21 cellular contexts compared by ENCODE assay signal in the genomic region with DNA sequence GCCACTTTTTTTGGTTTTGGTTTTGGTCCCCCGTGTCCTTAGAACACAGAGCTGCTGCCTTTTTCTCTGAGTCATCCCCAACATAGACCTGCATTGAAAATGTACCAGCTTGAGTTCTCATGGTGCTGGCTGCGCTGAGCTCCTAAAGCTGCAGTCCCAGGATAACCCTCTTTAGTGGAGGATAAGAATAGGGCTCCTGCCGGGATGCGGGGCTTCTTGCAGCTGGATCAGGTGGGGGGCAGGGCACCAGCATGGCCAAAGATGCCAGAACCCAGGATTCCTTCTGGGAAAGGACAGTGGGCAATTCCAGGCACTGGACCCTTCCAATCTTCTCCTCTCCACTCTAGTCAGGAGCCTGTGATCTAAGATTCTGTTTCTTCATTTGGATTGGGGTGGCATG. TPM values are rescaled to one million over a fixed set of nuclear protein-coding genes. Genes with fewer than 3 reads are reported as not detected.
A peak's percentile ranks its signal among the peaks of the same experiment; 100 is the strongest.
DNase-seq lines count a peak whose midpoint lies in the region; ATAC-seq, FAIRE-seq and TF ChIP-seq lines count a peak whose summit lies in the region.
"Had no signal": no experiment of that assay in that cellular context is flagged by ENCODE, and none has a peak within 500 bp of the region (broad histone marks: within the 10 kb centered on the region; RNA-seq: fewer than 3 reads in every experiment).

No MANE protein-coding gene starts in this region.

- no peaks in the 10 kb centered on the region for H4K20me1 ChIP-seq in neural progenitor cell (ENCODE audit: low read depth)

- H2AFZ ChIP-seq in neural progenitor cell (replicated peaks), result no peak overlapping the region

- H3K36me3 ChIP-seq in H7 (replicated peaks; ENCODE audit: control insufficient read depth, insufficient read depth, low read length), result no peaks in the 10 kb centered on the region
- no peaks in the 10 kb centered on the region for H3K36me3 ChIP-seq in bronchial epithelial cell (ENCODE audit: control insufficient read depth, insufficient read depth, low read length)
- no peaks in the 10 kb centered on the region for H3K36me3 ChIP-seq in neural progenitor cell

- TF ChIP-seq CTCF in bronchial epithelial cell (IDR thresholded peaks at IDR 0.05; ENCODE audit: insufficient read depth, low read length, severe bottlenecking) (no peak), neural progenitor cell (IDR thresholded peaks at IDR 0.05) (no peak)

- H3K9ac ChIP-seq in neural progenitor cell, result no peak overlapping the region

- H3K9me3 ChIP-seq in neural progenitor cell (ENCODE audit: low read depth), result no peaks in the 10 kb centered on the region
- H3K9me3 ChIP-seq: Caco-2 had no signal

- H3K36me3 Mint-ChIP-seq in neural progenitor cell, result no peaks in the 10 kb centered on the region

- peak overlapping the region; percentile 57 for H3K4me2 ChIP-seq in neural progenitor cell
- H3K4me2 ChIP-seq: A549 had no signal

- peaks cover 10% of the 10 kb centered on the region for H3K27me3 Mint-ChIP-seq in neural progenitor cell (ENCODE audit: insufficient read depth, low read depth)
- H3K27me3 Mint-ChIP-seq: CD4-positive, alpha-beta T cell had no signal

- H3K27ac Mint-ChIP-seq in neural progenitor cell, result no peak overlapping the region
- H3K27ac Mint-ChIP-seq: CD4-positive, alpha-beta T cell had no signal

- H3K4me3 ChIP-seq in H7 (ENCODE audit: insufficient read depth, low read depth, low read length) (no peak overlapping the region), bronchial epithelial cell (ENCODE audit: low read depth, low read length) (no peak overlapping the region), neural progenitor cell (no peak overlapping the region)
- H3K4me3 ChIP-seq: A549 had no signal

- H3K4me1 ChIP-seq in neural progenitor cell, result peaks cover 7% of the 10 kb centered on the region
- H3K4me1 ChIP-seq: A549 had no signal

- no peak for ATAC-seq in GM18519 (IDR thresholded peaks at IDR 0.05; ENCODE audit: low FRiP score, unreplicated experiment)
- ATAC-seq: A549, HCT116 had no signal

- H3K79me2 ChIP-seq in neural progenitor cell (ENCODE audit: low read depth), result no peaks in the 10 kb centered on the region

- H3K27ac ChIP-seq in neural progenitor cell, result no peak overlapping the region
- H3K27ac ChIP-seq: 22Rv1, A549, C4-2B had no signal

- H3K9me3 Mint-ChIP-seq in neural progenitor cell, result no peaks in the 10 kb centered on the region
- H3K9me3 Mint-ChIP-seq: CD4-positive, alpha-beta T cell had no signal

- DNase-seq in NCI-H82 (lab: John Stamatoyannopoulos, UW), result peak; percentile 33
- DNase-seq in NCI-H82 treated with DMSO at 0.1 percent for 48 hours (lab: John Stamatoyannopoulos, UW; ENCODE audit: unreplicated experiment), result no peak
- DNase-seq in H7, result peak; percentile 67
- no peak for DNase-seq in bronchial epithelial cell (ENCODE audit: low read depth)
- peak; percentile 46 for DNase-seq in neural progenitor cell (ENCODE audit: low spot score)
- DNase-seq in activated CD4-positive, alpha-beta T cell treated with anti-CD3 and anti-CD28 coated beads for 1 hour, result no peak
- DNase-seq: AML-193; Caco-2; CD4-positive, alpha-beta T cell; DMS153; DMS79; GDM1 had no signal

- H3K4me1 Mint-ChIP-seq in neural progenitor cell, result no peaks in the 10 kb centered on the region

- peaks cover 26% of the 10 kb centered on the region for H3F3A ChIP-seq in neural progenitor cell (ENCODE audit: low read depth)

- FAIRE-seq in bronchial epithelial cell (lab: Jason Lieb, UNC), result peak; percentile 18
- FAIRE-seq: A549, GM12892, GM18507, H54 had no signal

- H3K27me3 ChIP-seq in H7 (ENCODE audit: control insufficient read depth, insufficient read depth, low read length) (no peaks in the 10 kb centered on the region), bronchial epithelial cell (ENCODE audit: control insufficient read depth, insufficient read depth, low read length) (no peaks in the 10 kb centered on the region), neural progenitor cell (peaks cover 18% of the 10 kb centered on the region)

- H3K4me3 Mint-ChIP-seq in neural progenitor cell, result no peak overlapping the region
- H3K4me3 Mint-ChIP-seq: CD4-positive, alpha-beta T cell had no signal

RNA-seq across cellular contexts. Expression of a gene that starts 8.3 kb away (rescaled TPM):
- 131 and 148 TPM in 2 replicates for total RNA-seq in H7 (2014; rRNA removed; shearing (Covaris generic))
- total RNA-seq in bronchial epithelial cell (41.3 and 41.9 TPM in 2 replicates), neural progenitor cell (ENCODE audit: low replicate concordance) (6.8 and 25.3 TPM in 2 replicates)

RNA-seq across cellular contexts. Expression of a gene that starts 29.6 kb away (rescaled TPM):
- 2.5 and 3.7 TPM in 2 replicates for total RNA-seq in H7 (2014; rRNA removed; shearing (Covaris generic))
- total RNA-seq in bronchial epithelial cell, result not detected in 2 replicates
- 0.17 and 0.77 TPM in 2 replicates for total RNA-seq in neural progenitor cell (ENCODE audit: low replicate concordance)
- total RNA-seq: Daoy had no signal

Comparison
In these comparisons a context has a peak if more than half of its experiments do, and no peak if none do; other contexts are left out.
1. DNase-seq: peak in NCI-H82 (single experiment), H7 (single experiment) and neural progenitor cell (single experiment); none in NCI-H82 treated with DMSO at 0.1 percent for 48 hours (single experiment), bronchial epithelial cell (single experiment) and activated CD4-positive, alpha-beta T cell treated with anti-CD3 and anti-CD28 coated beads for 1 hour (single experiment).